Comparison of ENCODE assay signal across 1 cellular context in genomic region chr5:54703568-54704255, GRCh38.
TF ChIP-seq lines count a peak whose summit lies in the region.

No MANE protein-coding gene starts in this region.

TF ChIP-seq in GM23338, 12 proteins besides CTCF, POLR2A, EP300 and RAD21 (continued from another document):
- no peak for TF ChIP-seq ZNF462 (CRISPR knock-in tag; IDR thresholded peaks at IDR 0.05)
